Comparison of ENCODE assay signal across 8 cellular contexts in the genomic region with DNA sequence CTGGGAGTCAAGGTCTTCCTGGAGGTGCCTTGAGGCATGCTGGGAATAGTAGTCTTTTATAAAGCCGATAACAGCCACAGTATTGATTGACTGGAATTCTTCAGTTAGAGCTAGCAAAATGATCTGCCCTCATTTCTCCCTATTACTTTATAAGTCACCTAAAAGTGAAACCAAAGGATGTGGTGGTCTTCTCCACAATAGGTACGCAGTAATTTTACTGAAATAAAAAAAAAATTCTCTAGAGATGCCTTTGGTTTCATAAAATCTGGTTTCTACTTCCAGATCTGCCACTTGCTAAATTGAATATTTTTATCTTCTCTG. TPM values are rescaled to one million over a fixed set of nuclear protein-coding genes. Genes with fewer than 3 reads are reported as not detected.
A peak's percentile ranks its signal among the peaks of the same experiment; 100 is the strongest.
DNase-seq lines count a peak whose midpoint lies in the region; ATAC-seq and TF ChIP-seq lines count a peak whose summit lies in the region.

No MANE protein-coding gene starts in this region.

- peak overlapping the region; percentile 97 for H3K27ac Mint-ChIP-seq in activated CD8-positive, alpha-beta memory T cell treated with anti-CD3 and anti-CD28 coated beads, Interleukin-2, amount 10 ng/mL, durations not matched to agents 7 days and 5 days

- H3K4me3 ChIP-seq in adipocyte (ENCODE audit: low read length): peak overlapping the region; percentile 90
- H3K4me3 ChIP-seq in left lung: peak overlapping the region; percentile 74 to 95
- H3K4me3 ChIP-seq in thoracic aorta: peak overlapping the region; percentile 85

- no peak for ATAC-seq in activated CD8-positive, alpha-beta memory T cell treated with anti-CD3 and anti-CD28 coated beads, Interleukin-2, amount 10 ng/mL, durations not matched to agents 7 days and 5 days
- ATAC-seq in left lung: no peak
- ATAC-seq in thoracic aorta (ENCODE audit: insufficient number of reproducible peaks, low FRiP score, low read depth): no peak

- peak overlapping the region; percentile 92 for H3K9ac ChIP-seq in adipocyte (ENCODE audit: low read length)

- CTCF ChIA-PET in activated CD8-positive, alpha-beta memory T cell treated with anti-CD3 and anti-CD28 coated beads, Interleukin-2, amount 10 ng/mL, durations not matched to agents 7 days and 5 days (lab: Charles Lee): interaction anchor here (0.5 to 2.7 kb wide), 3 partner anchors 22 to 110 kb away, joined by 3 to 10 read pairs (median 4); no protein-coding TSS in a partner anchor

- peaks cover 8% of the 10 kb centered on the region for H3K9me3 Mint-ChIP-seq in activated CD8-positive, alpha-beta memory T cell treated with anti-CD3 and anti-CD28 coated beads, Interleukin-2, amount 10 ng/mL, durations not matched to agents 7 days and 5 days (ENCODE audit: low read depth)

- TF ChIP-seq CTCF in left lung (IDR thresholded peaks at IDR 0.05): no peak
- TF ChIP-seq CTCF in thoracic aorta (IDR thresholded peaks at IDR 0.05): no peak

- intact Hi-C loops in left lung (cut with DNase I): no loop called here

- H3K36me3 Mint-ChIP-seq in activated CD8-positive, alpha-beta memory T cell treated with anti-CD3 and anti-CD28 coated beads, Interleukin-2, amount 10 ng/mL, durations not matched to agents 7 days and 5 days: peaks cover 24% of the 10 kb centered on the region

- H3K27me3 ChIP-seq in adipocyte (replicated peaks; ENCODE audit: control insufficient read depth, insufficient read depth, low read length) (no peaks in the 10 kb centered on the region), left lung (no peaks in the 10 kb centered on the region), thoracic aorta (replicated peaks; ENCODE audit: insufficient read depth) (no peaks in the 10 kb centered on the region)

- no peak for DNase-seq in activated CD8-positive, alpha-beta memory T cell treated with anti-CD3 and anti-CD28 coated beads, Interleukin-2, amount 10 ng/mL, durations not matched to agents 7 days and 5 days
- DNase-seq in activated CD8-positive, alpha-beta memory T cell treated with anti-CD3 and anti-CD28 coated beads, Interleukin-2, amount 50 U/mL, for 4 hours: no peak
- DNase-seq in adipocyte (ENCODE audit: low read depth): no peak
- DNase-seq in left lung: no peak
- no peak for DNase-seq in thoracic aorta (ENCODE audit: low spot score)
- DNase-seq in anterior cingulate cortex (lab: John Stamatoyannopoulos, UW): no peak
- no peak for DNase-seq in RKO (ENCODE audit: low spot score)
- no peak for DNase-seq in central memory CD4-positive, alpha-beta T cell

- peak overlapping the region; percentile 100 for H3K4me3 Mint-ChIP-seq in activated CD8-positive, alpha-beta memory T cell treated with anti-CD3 and anti-CD28 coated beads, Interleukin-2, amount 10 ng/mL, durations not matched to agents 7 days and 5 days

- H3K9me3 ChIP-seq in adipocyte (ENCODE audit: control insufficient read depth, low read length) (peaks cover 20% of the 10 kb centered on the region), left lung (peaks cover 0 to 13% of the 10 kb centered on the region in 2 donors), thoracic aorta (no peaks in the 10 kb centered on the region)

- H3K4me1 Mint-ChIP-seq in activated CD8-positive, alpha-beta memory T cell treated with anti-CD3 and anti-CD28 coated beads, Interleukin-2, amount 10 ng/mL, durations not matched to agents 7 days and 5 days: peaks cover 28% of the 10 kb centered on the region

- peaks cover 4% of the 10 kb centered on the region for H3K27me3 Mint-ChIP-seq in activated CD8-positive, alpha-beta memory T cell treated with anti-CD3 and anti-CD28 coated beads, Interleukin-2, amount 10 ng/mL, durations not matched to agents 7 days and 5 days

- H3K27ac ChIP-seq in left lung (peak overlapping the region; percentile 95 to 98), thoracic aorta (peak overlapping the region in 1 of 2 donors; percentile 90)

- H3K36me3 ChIP-seq in adipocyte (ENCODE audit: control insufficient read depth, insufficient read depth, low read length, severe bottlenecking) (no peaks in the 10 kb centered on the region), left lung (no peaks in the 10 kb centered on the region), thoracic aorta (no peaks in the 10 kb centered on the region)

- H3K4me1 ChIP-seq in adipocyte (ENCODE audit: control insufficient read depth, insufficient read depth, low read length) (no peaks in the 10 kb centered on the region), left lung (peaks cover 0 to 11% of the 10 kb centered on the region in 2 donors), thoracic aorta (ENCODE audit: control insufficient read depth in 1 of 2, low read depth in 2 of 2) (peaks cover 7 to 9% of the 10 kb centered on the region in 2 donors)

RNA-seq across cellular contexts. Expression of gene NDC1, which starts 0.5 kb away (rescaled TPM):
- 10 to 100 TPM; 26.1 to 35.5 TPM for total RNA-seq in activated CD8-positive, alpha-beta memory T cell treated with anti-CD3 and anti-CD28 coated beads, Interleukin-2, amount 10 ng/mL, durations not matched to agents 7 days and 5 days
- total RNA-seq in left lung (10 to 100 TPM in 1 of 2 donors, 1 to 10 TPM in 1; 9.1 to 15.6 TPM), thoracic aorta (10 to 100 TPM in 1 of 2 donors, 1 to 10 TPM in 1; 4.2 to 14.6 TPM)

RNA-seq across cellular contexts. Expression of gene YIPF1, which starts 51.0 kb away (rescaled TPM):
- total RNA-seq in activated CD8-positive, alpha-beta memory T cell treated with anti-CD3 and anti-CD28 coated beads, Interleukin-2, amount 10 ng/mL, durations not matched to agents 7 days and 5 days: 10 to 100 TPM; 17.2 to 18.0 TPM
- total RNA-seq in left lung (10 to 100 TPM; 27.1 to 27.7 TPM), thoracic aorta (10 to 100 TPM; 18.8 to 20.7 TPM)

RNA-seq across cellular contexts. Expression of gene DIO1, which starts 55.4 kb away (rescaled TPM):
- total RNA-seq in activated CD8-positive, alpha-beta memory T cell treated with anti-CD3 and anti-CD28 coated beads, Interleukin-2, amount 10 ng/mL, durations not matched to agents 7 days and 5 days: not detected
- total RNA-seq in left lung (1 to 10 TPM in 1 of 2 donors, not detected in 1; 1.2 TPM), thoracic aorta (not detected)
